Comparison of ENCODE assay signal across 24 cellular contexts in genomic region chr7:41175435-41175834, GRCh38.
DNase-seq lines count a peak whose midpoint lies in the region; ATAC-seq, FAIRE-seq and TF ChIP-seq lines count a peak whose summit lies in the region.
"Had no signal": no experiment of that assay in that cellular context is flagged by ENCODE, and none has a peak within 500 bp of the region (broad histone marks: within the 10 kb centered on the region; RNA-seq: fewer than 3 reads in every experiment).

No MANE protein-coding gene starts in this region.

- H3K4me1 ChIP-seq in IMR-90 (ENCODE audit: control insufficient read depth, insufficient read depth, low read length): no peaks in the 10 kb centered on the region
- H3K4me1 ChIP-seq in K562 (replicated peaks in 1 of 2; ENCODE audit: control insufficient read depth in 2 of 2, insufficient read depth in 2 of 2, low read length in 2 of 2): no peaks in the 10 kb centered on the region
- H3K4me1 ChIP-seq: BLaER1 had no signal

- DNase-seq in Calu3 (no peak), IMR-90 (no peak), K562 (ENCODE audit: extremely low read depth in 1 of 4, low spot score in 3 of 4) (peak in 1 of 4 experiments; percentile 0), nephron progenitor cell (no peak), T-helper 9 cell (no peak)
- no peak for DNase-seq in stimulated activated CD4-positive, alpha-beta T cell treated with anti-CD3 and anti-CD28 coated beads, Interleukin-15, amount 100 ng/mL, for 24 hours
- DNase-seq in activated effector memory CD4-positive, alpha-beta T cell treated with anti-CD3 and anti-CD28 coated beads, Interleukin-2, amount 50 U/mL, for 16 hours: no peak
- DNase-seq: CD4-positive, alpha-beta T cell; COR-L47; H7; NCI-H1105; NCI-H146; NCI-H2029; NCI-H2171; NCI-H345; NCI-H524; Right ventricle myocardium superior had no signal

- no peak for TF ChIP-seq POLR2A in IMR-90 (IDR thresholded peaks at IDR 0.05; ENCODE audit: low read depth, low read length)
- TF ChIP-seq POLR2A in K562 (conservative IDR thresholded peaks at IDR 0.05): no peak

- no peak overlapping the region for H3K14ac ChIP-seq in IMR-90 (replicated peaks; ENCODE audit: low read depth, low read length)

- H3K27ac Mint-ChIP-seq in Calu3 (ENCODE audit: unreplicated experiment) (peak overlapping the region; percentile 15), nephron progenitor cell (peak overlapping the region; percentile 34)
- H3K27ac Mint-ChIP-seq: CD4-positive, alpha-beta T cell had no signal

- H3K79me1 ChIP-seq in IMR-90 (ENCODE audit: low read depth in 1 of 2, low read length in 2 of 2): no peaks in the 10 kb centered on the region

- peaks cover 4% of the 10 kb centered on the region for H3K9me3 Mint-ChIP-seq in Calu3 (ENCODE audit: low read depth, unreplicated experiment)
- no peaks in the 10 kb centered on the region for H3K9me3 Mint-ChIP-seq in nephron progenitor cell
- H3K9me3 Mint-ChIP-seq: CD4-positive, alpha-beta T cell had no signal

- no peak overlapping the region for H4K5ac ChIP-seq in IMR-90 (ENCODE audit: low read depth, low read length)

- no peak overlapping the region for H2AK9ac ChIP-seq in IMR-90 (replicated peaks; ENCODE audit: low read depth, low read length, poor library complexity)

- H2AK5ac ChIP-seq in IMR-90 (ENCODE audit: low read depth, low read length): peak overlapping the region; percentile 19; the same call in 1 of the 2 replicates

- intact Hi-C loops in Calu3 (cut with micrococcal nuclease; ENCODE audit: unreplicated experiment) (no loop called here), IMR-90 (cut with micrococcal nuclease) (no loop called here), K562 (cut with micrococcal nuclease) (no loop called here)

- no peak for TF ChIP-seq CTCF in Calu3 (IDR thresholded peaks at IDR 0.05; ENCODE audit: unreplicated experiment)
- TF ChIP-seq CTCF in IMR-90 (conservative IDR thresholded peaks at IDR 0.05; ENCODE audit: low read depth, low read length): no peak
- TF ChIP-seq CTCF in K562 (IDR thresholded peaks at IDR 0.05 in 2 of 3, conservative IDR thresholded peaks at IDR 0.05 in 1 of 3; ENCODE audit: insufficient read depth in 2 of 3, low read depth in 1 of 3, low read length in 3 of 3): no peak
- no peak for TF ChIP-seq CTCF in nephron progenitor cell (IDR thresholded peaks at IDR 0.05)

- H3K4me3 ChIP-seq in IMR-90 (ENCODE audit: insufficient read depth, low read depth, low read length) (no peak overlapping the region), K562 (no peak overlapping the region)
- H3K4me3 ChIP-seq: BLaER1 had no signal

- CTCF ChIA-PET in Calu3 (lab: Charles Lee): interaction anchor here (0.6 to 1.1 kb wide), 2 partner anchors 13 to 269 kb away, joined by 3 read pairs; no protein-coding TSS in a partner anchor
- CTCF ChIA-PET in IMR-90 (lab: Yijun Ruan, JAX): no interaction called here
- CTCF ChIA-PET in K562 (lab: Yijun Ruan, JAX; ENCODE audit: low intra/inter-chr PET ratio): no interaction called here

- no peaks in the 10 kb centered on the region for H3K27me3 ChIP-seq in IMR-90 (ENCODE audit: control insufficient read depth, insufficient read depth, low read length)
- no peaks in the 10 kb centered on the region for H3K27me3 ChIP-seq in K562 (ENCODE audit: control insufficient read depth in 2 of 2, insufficient read depth in 2 of 2, low read length in 2 of 2)
- H3K27me3 ChIP-seq: BLaER1 had no signal

- H3K27ac ChIP-seq in IMR-90 (ENCODE audit: insufficient read depth, low read length): no peak overlapping the region
- H3K27ac ChIP-seq in K562 (ENCODE audit: extremely low read depth, low read depth, low read length): no peak overlapping the region
- H3K27ac ChIP-seq: BLaER1, HL-60 had no signal

- H3K36me3 Mint-ChIP-seq in Calu3 (ENCODE audit: insufficient read depth, unreplicated experiment) (no peaks in the 10 kb centered on the region), nephron progenitor cell (ENCODE audit: low read depth) (no peaks in the 10 kb centered on the region)

- no peak overlapping the region; the same call in 1 of the 2 replicates for H3K4ac ChIP-seq in IMR-90 (ENCODE audit: low read depth, low read length)

- no peak for TF ChIP-seq RAD21 in IMR-90 (IDR thresholded peaks at IDR 0.05; ENCODE audit: low read length)
- no peak for TF ChIP-seq RAD21 in K562 (CRISPR knock-in tag; conservative IDR thresholded peaks at IDR 0.05 in 1 of 2, IDR thresholded peaks at IDR 0.05 in 1 of 2)

- H3K18ac ChIP-seq in IMR-90 (ENCODE audit: low read depth, low read length): no peak overlapping the region

- in situ Hi-C loops in IMR-90 (cut with MboI; ENCODE audit: low sequenced_read_pairs) (no loop called here), K562 (cut with MboI) (no loop called here)

- H2BK15ac ChIP-seq in IMR-90 (ENCODE audit: low read depth, low read length): no peak overlapping the region

- dilution Hi-C loops in IMR-90 (cut with HindIII; ENCODE audit: low sequenced_read_pairs, unreplicated experiment): no loop called here

- no peak overlapping the region for H3K23ac ChIP-seq in IMR-90 (ENCODE audit: low read depth, low read length)

- H3K9ac ChIP-seq in IMR-90 (ENCODE audit: low read depth, low read length): no peak overlapping the region
- no peak overlapping the region for H3K9ac ChIP-seq in K562 (ENCODE audit: insufficient read depth in 1 of 2, low read depth in 2 of 2, low read length in 2 of 2)
- H3K9ac ChIP-seq: BLaER1 had no signal

- H3K9me1 ChIP-seq in IMR-90 (ENCODE audit: insufficient read depth, low read length): no peaks in the 10 kb centered on the region
- no peaks in the 10 kb centered on the region for H3K9me1 ChIP-seq in K562 (ENCODE audit: control insufficient read depth, insufficient read depth, low read length)

- no peaks in the 10 kb centered on the region for H3K27me3 Mint-ChIP-seq in Calu3 (ENCODE audit: unreplicated experiment)
- no peaks in the 10 kb centered on the region for H3K27me3 Mint-ChIP-seq in nephron progenitor cell (ENCODE audit: low read depth, poor library complexity)
- H3K27me3 Mint-ChIP-seq: CD4-positive, alpha-beta T cell had no signal

- no peaks in the 10 kb centered on the region for H3K9me3 ChIP-seq in IMR-90 (ENCODE audit: control insufficient read depth, insufficient read depth, low read length)
- H3K9me3 ChIP-seq in K562 (replicated peaks; ENCODE audit: control insufficient read depth, insufficient read depth, low read depth, low read length): no peaks in the 10 kb centered on the region; the same call in 1 of the 2 replicates
- H3K9me3 ChIP-seq: BLaER1 had no signal

- H3K4me1 Mint-ChIP-seq in Calu3 (ENCODE audit: low read depth, unreplicated experiment) (no peaks in the 10 kb centered on the region), nephron progenitor cell (peaks cover 22% of the 10 kb centered on the region)

- TF ChIP-seq EP300 in K562 (IDR thresholded peaks at IDR 0.05; ENCODE audit: low read length): no peak

- no peak overlapping the region for H2BK120ac ChIP-seq in IMR-90 (ENCODE audit: low read depth, low read length)

- ATAC-seq in IMR-90 (ENCODE audit: low read depth): no peak
- no peak for ATAC-seq in K562
- no peak for ATAC-seq in GM18517 (IDR thresholded peaks at IDR 0.05; ENCODE audit: unreplicated experiment)
- ATAC-seq: SK-N-SH treated with all-trans-retinoic acid at 6 μM for 48 hours had no signal

- no peak for FAIRE-seq in K562 (lab: Jason Lieb, UNC)
- FAIRE-seq: G401.6, GM18507, GM19239 had no signal

- POLR2A ChIA-PET in IMR-90 (lab: Charles Lee; ENCODE audit: unreplicated experiment): no interaction called here
- POLR2A ChIA-PET in K562 (lab: Yijun Ruan, JAX): no interaction called here

- no peak overlapping the region for H3K56ac ChIP-seq in IMR-90 (ENCODE audit: extremely low read depth, insufficient read depth, low read length)

- H3K79me2 ChIP-seq in K562 (ENCODE audit: control insufficient read depth, insufficient read depth, low read length): no peaks in the 10 kb centered on the region

- H3K4me2 ChIP-seq in IMR-90 (ENCODE audit: low read depth, low read length): no peak overlapping the region
- H3K4me2 ChIP-seq in K562 (ENCODE audit: insufficient read depth, low read length): no peak overlapping the region
- H3K4me2 ChIP-seq: BLaER1 had no signal

- WGBS in IMR-90 (ENCODE audit: extremely low coverage in 2 of 2, insufficient read length in 1 of 2), 2 experiments: 80% methylated on average over 3 of the region's 8 CpGs; no CpG with 5 or more reads in 1 of the 2 experiments
- WGBS in K562 (ENCODE audit: insufficient coverage, low coverage, missing lambda C conversion rate): 0% methylated on average over 3 of the region's 8 CpGs

- no peak overlapping the region for H4K91ac ChIP-seq in IMR-90 (ENCODE audit: insufficient read depth, low read depth, low read length)

- H4K8ac ChIP-seq in IMR-90 (ENCODE audit: low read depth in 2 of 2, low read length in 2 of 2): no peak overlapping the region

- no peak overlapping the region for H2BK5ac ChIP-seq in IMR-90 (ENCODE audit: low read depth, low read length, poor library complexity, severe bottlenecking)

- no peaks in the 10 kb centered on the region for H3K36me3 ChIP-seq in IMR-90 (ENCODE audit: control insufficient read depth, insufficient read depth, low read length)
- no peaks in the 10 kb centered on the region for H3K36me3 ChIP-seq in K562 (ENCODE audit: control insufficient read depth, insufficient read depth, low read length)
- H3K36me3 ChIP-seq: BLaER1 had no signal

- peak overlapping the region; percentile 8 for H2AFZ ChIP-seq in IMR-90 (replicated peaks; ENCODE audit: low read length, poor library complexity)
- no peak overlapping the region for H2AFZ ChIP-seq in K562 (ENCODE audit: low read depth, low read length)

- BruUV-seq in Calu3 (replicated peaks; lab: Mats Ljungman, UMichigan) (no TSS peak), IMR-90 (replicated peaks; lab: Mats Ljungman, UMichigan) (no TSS peak), K562 (replicated peaks; lab: Mats Ljungman, UMichigan) (no TSS peak)

- H3K4me3 Mint-ChIP-seq in Calu3 (ENCODE audit: low read depth, unreplicated experiment) (no peak overlapping the region), nephron progenitor cell (no peak overlapping the region)
- H3K4me3 Mint-ChIP-seq: CD4-positive, alpha-beta T cell had no signal

- no peaks in the 10 kb centered on the region for H4K20me1 ChIP-seq in IMR-90 (ENCODE audit: insufficient read depth, low read length)
- H4K20me1 ChIP-seq in K562 (replicated peaks; ENCODE audit: control insufficient read depth, insufficient read depth, low read length): no peaks in the 10 kb centered on the region
- H4K20me1 ChIP-seq: BLaER1 had no signal

- no peak overlapping the region for H2BK20ac ChIP-seq in IMR-90 (ENCODE audit: low read depth, low read length)

TF ChIP-seq in K562, 482 proteins besides CTCF, POLR2A, EP300 and RAD21 (continues in another document):
- TF ChIP-seq CHD2 (IDR thresholded peaks at IDR 0.05; ENCODE audit: low read depth, low read length) (no peak), TCF3 (CRISPR knock-in tag; IDR thresholded peaks at IDR 0.05) (peak; percentile 21; the same call in 1 of the 2 replicates)
